In the genomic region with DNA sequence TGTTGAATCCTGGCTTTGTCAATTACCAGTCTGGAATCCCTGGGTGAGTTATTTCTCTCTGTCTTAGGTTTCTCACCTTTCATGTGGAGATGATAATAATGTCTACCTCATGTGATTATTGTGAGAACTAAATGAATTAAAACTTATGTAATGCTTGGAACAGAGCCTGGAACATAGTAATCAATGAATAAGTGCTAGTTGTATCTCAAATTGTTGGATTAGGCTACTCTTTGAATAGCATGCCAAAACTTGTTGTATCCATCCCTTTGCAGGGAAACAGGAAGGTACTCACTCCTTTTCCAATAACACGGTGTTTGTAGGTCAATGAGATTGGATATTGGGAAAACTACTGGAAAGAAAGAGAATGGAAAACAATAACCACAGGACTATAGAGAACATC, we compare ENCODE assay signal across 8 cellular contexts.
"Had no signal": no experiment of that assay in that cellular context is flagged by ENCODE, and none has a peak within 500 bp of the region (broad histone marks: within the 10 kb centered on the region; RNA-seq: fewer than 3 reads in every experiment).

No MANE protein-coding gene starts in this region.

- FAIRE-seq: G401.6, GM12878, GM12891, GM12892, GM18507, GM19239 had no signal

- ATAC-seq: GM12878 had no signal

- H3K4me3 ChIP-seq: GM12878 had no signal

- DNase-seq: GDM1, GF-D8 had no signal
